Comparison of ENCODE assay signal across 19 cellular contexts in genomic region chr4:87251104-87251503, GRCh38. TPM values are rescaled to one million over a fixed set of nuclear protein-coding genes. Genes with fewer than 3 reads are reported as not detected.
DNase-seq lines count a peak whose midpoint lies in the region; ATAC-seq, FAIRE-seq and TF ChIP-seq lines count a peak whose summit lies in the region.
"Had no signal": no experiment of that assay in that cellular context is flagged by ENCODE, and none has a peak within 500 bp of the region (broad histone marks: within the 10 kb centered on the region; RNA-seq: fewer than 3 reads in every experiment).

No MANE protein-coding gene starts in this region.

- H3K36me3 Mint-ChIP-seq in progenitor cell of endocrine pancreas (ENCODE audit: insufficient read depth): no peaks in the 10 kb centered on the region
- H3K36me3 Mint-ChIP-seq in activated CD8-positive, alpha-beta memory T cell treated with anti-CD3 and anti-CD28 coated beads, Interleukin-2, amount 10 ng/mL, durations not matched to agents 7 days and 5 days: no peaks in the 10 kb centered on the region
- H3K36me3 Mint-ChIP-seq: activated naive CD4-positive, alpha-beta T cell treated with anti-CD3 and anti-CD28 coated beads, Interleukin-2, amount 50 U/mL, for 24 hours had no signal

- no peaks in the 10 kb centered on the region for H3K4me1 Mint-ChIP-seq in progenitor cell of endocrine pancreas (ENCODE audit: low read depth)
- no peaks in the 10 kb centered on the region for H3K4me1 Mint-ChIP-seq in activated CD8-positive, alpha-beta memory T cell treated with anti-CD3 and anti-CD28 coated beads, Interleukin-2, amount 10 ng/mL, durations not matched to agents 7 days and 5 days
- H3K4me1 Mint-ChIP-seq: activated naive CD4-positive, alpha-beta T cell treated with anti-CD3 and anti-CD28 coated beads, Interleukin-2, amount 50 U/mL, for 24 hours had no signal

- DNase-seq in G401 (ENCODE audit: low spot score): peak; percentile 92
- DNase-seq in amygdala (lab: John Stamatoyannopoulos, UW): peak in 53 of 56 donors; percentile 9 to 86 (median 64)
- DNase-seq in right cardiac atrium: peak in 2 of 3 donors; percentile 40 to 68
- no peak for DNase-seq in pancreas
- no peak for DNase-seq in progenitor cell of endocrine pancreas (ENCODE audit: low spot score, unreplicated experiment)
- no peak for DNase-seq in activated CD8-positive, alpha-beta memory T cell treated with anti-CD3 and anti-CD28 coated beads, Interleukin-2, amount 10 ng/mL, durations not matched to agents 7 days and 5 days
- DNase-seq in omental fat pad (ENCODE audit: low spot score): no peak
- no peak for DNase-seq in NCI-H526 treated with DMSO at 0.1 percent for 48 hours (lab: John Stamatoyannopoulos, UW)
- DNase-seq: activated CD4-positive, alpha-beta T cell treated with anti-CD3 and anti-CD28 coated beads, Interleukin-2, amount 50 U/mL, for 4 hours; activated T-cell treated with anti-CD3 and anti-CD28 coated beads, Interleukin-2, amount 50 U/mL, for 24 hours; glutamatergic neuron; GOT3; islet precursor cell; NCI-H1436 treated with DMSO at 0.1 percent for 48 hours; NCI-H226; stimulated activated CD4-positive, alpha-beta T cell treated with anti-CD3 and anti-CD28 coated beads, Interleukin-2, amount 100 ng/mL, for 24 hours; WERI-Rb-1 had no signal

- H3K9me3 ChIP-seq in right cardiac atrium (ENCODE audit: control insufficient read depth, low read length): no peaks in the 10 kb centered on the region
- no peaks in the 10 kb centered on the region for H3K9me3 ChIP-seq in pancreas

- H3K27me3 ChIP-seq in right cardiac atrium (ENCODE audit: control insufficient read depth, insufficient read depth): no peaks in the 10 kb centered on the region
- H3K27me3 ChIP-seq in pancreas: no peaks in the 10 kb centered on the region

- in situ Hi-C loops in G401 (cut with HindIII; ENCODE audit: low sequenced_read_pairs): no loop called here

- no peak overlapping the region for H3K27ac Mint-ChIP-seq in progenitor cell of endocrine pancreas
- no peak overlapping the region for H3K27ac Mint-ChIP-seq in activated CD8-positive, alpha-beta memory T cell treated with anti-CD3 and anti-CD28 coated beads, Interleukin-2, amount 10 ng/mL, durations not matched to agents 7 days and 5 days
- H3K27ac Mint-ChIP-seq: activated naive CD4-positive, alpha-beta T cell treated with anti-CD3 and anti-CD28 coated beads, Interleukin-2, amount 50 U/mL, for 24 hours; activated T-cell treated with anti-CD3 and anti-CD28 coated beads, Interleukin-2, amount 50 U/mL, for 24 hours had no signal

- no peak overlapping the region for H3K4me3 ChIP-seq in right cardiac atrium (ENCODE audit: low read length)
- no peak overlapping the region for H3K4me3 ChIP-seq in pancreas

- H3K4me3 Mint-ChIP-seq in progenitor cell of endocrine pancreas (ENCODE audit: low read depth): no peak overlapping the region
- no peak overlapping the region for H3K4me3 Mint-ChIP-seq in activated CD8-positive, alpha-beta memory T cell treated with anti-CD3 and anti-CD28 coated beads, Interleukin-2, amount 10 ng/mL, durations not matched to agents 7 days and 5 days
- H3K4me3 Mint-ChIP-seq: activated naive CD4-positive, alpha-beta T cell treated with anti-CD3 and anti-CD28 coated beads, Interleukin-2, amount 50 U/mL, for 24 hours; activated T-cell treated with anti-CD3 and anti-CD28 coated beads, Interleukin-2, amount 50 U/mL, for 24 hours had no signal

- no peaks in the 10 kb centered on the region for H3K36me3 ChIP-seq in pancreas
- H3K36me3 ChIP-seq: WERI-Rb-1 had no signal

- ATAC-seq in right cardiac atrium (peak; percentile 71 to 82), pancreas (peak in 3 of 4 donors; percentile 65 to 74 (median 65)), omental fat pad (ENCODE audit: low FRiP score) (no peak)
- ATAC-seq in activated CD8-positive, alpha-beta memory T cell treated with anti-CD3 and anti-CD28 coated beads, Interleukin-2, amount 10 ng/mL, durations not matched to agents 7 days and 5 days: no peak
- ATAC-seq: esophagus mucosa had no signal

- peaks cover 2% of the 10 kb centered on the region for H3K27me3 Mint-ChIP-seq in progenitor cell of endocrine pancreas
- H3K27me3 Mint-ChIP-seq in activated CD8-positive, alpha-beta memory T cell treated with anti-CD3 and anti-CD28 coated beads, Interleukin-2, amount 10 ng/mL, durations not matched to agents 7 days and 5 days: peaks cover 10% of the 10 kb centered on the region
- H3K27me3 Mint-ChIP-seq: activated T-cell treated with anti-CD3 and anti-CD28 coated beads, Interleukin-2, amount 50 U/mL, for 24 hours had no signal

- 19% methylated on average over 6 of the region's 6 CpGs for WGBS in right cardiac atrium
- WGBS in pancreas, 2 donors: 28 to 31% methylated on average over 6 of the region's 6 CpGs

- intact Hi-C loops in right cardiac atrium (cut with DNase I): no loop called here
- intact Hi-C loops in pancreas (cut with DNase I): no loop called here

- TF ChIP-seq CTCF in pancreas (IDR thresholded peaks at IDR 0.05) (no peak), progenitor cell of endocrine pancreas (IDR thresholded peaks at IDR 0.05; ENCODE audit: unreplicated experiment) (no peak), omental fat pad (IDR thresholded peaks at IDR 0.05) (no peak)

- no peaks in the 10 kb centered on the region for H3K4me1 ChIP-seq in right cardiac atrium (ENCODE audit: control insufficient read depth, insufficient read depth, low read length)
- H3K4me1 ChIP-seq in pancreas: no peaks in the 10 kb centered on the region

- H3K9me3 Mint-ChIP-seq in progenitor cell of endocrine pancreas (ENCODE audit: low read depth): peaks cover 11% of the 10 kb centered on the region
- peaks cover 3% of the 10 kb centered on the region for H3K9me3 Mint-ChIP-seq in activated CD8-positive, alpha-beta memory T cell treated with anti-CD3 and anti-CD28 coated beads, Interleukin-2, amount 10 ng/mL, durations not matched to agents 7 days and 5 days (ENCODE audit: low read depth)

- CTCF ChIA-PET in activated CD8-positive, alpha-beta memory T cell treated with anti-CD3 and anti-CD28 coated beads, Interleukin-2, amount 10 ng/mL, durations not matched to agents 7 days and 5 days (lab: Charles Lee): no interaction called here

- FAIRE-seq in pancreas (lab: Jason Lieb, UNC): no peak

- no peak overlapping the region for H3K27ac ChIP-seq in right cardiac atrium (ENCODE audit: low read length)
- H3K27ac ChIP-seq in pancreas: no peak overlapping the region
- H3K27ac ChIP-seq: WERI-Rb-1 had no signal

RNA-seq across cellular contexts. Expression of gene KLHL8, which starts 30.7 kb away (rescaled TPM):
- total RNA-seq in G401 (2014; rRNA removed; shearing (Covaris generic)): 8.3 and 13.4 TPM in 2 replicates
- 10 to 100 TPM; 10.8 to 14.6 (median 11.9) TPM for total RNA-seq in right cardiac atrium
- polyA plus RNA-seq in right cardiac atrium: 3.4 TPM
- total RNA-seq in pancreas: 1 to 10 TPM; 4.0 to 9.8 (median 6.0) TPM
- 1 to 10 TPM; 1.7 to 3.4 TPM for polyA plus RNA-seq in pancreas
- total RNA-seq in progenitor cell of endocrine pancreas: 13.4 and 13.6 TPM in 2 replicates
- 10 to 100 TPM; 11.0 to 12.0 TPM for total RNA-seq in activated CD8-positive, alpha-beta memory T cell treated with anti-CD3 and anti-CD28 coated beads, Interleukin-2, amount 10 ng/mL, durations not matched to agents 7 days and 5 days
- total RNA-seq in omental fat pad: 10 to 100 TPM in 2 of 4 donors, 1 to 10 TPM in 2; 8.4 to 12.1 (median 10.4) TPM

Comparison
In these comparisons a context has a peak if more than half of its experiments do, and no peak if none do; other contexts are left out.
1. DNase-seq: peak in G401 (single experiment), amygdala (53 of 56) and right cardiac atrium (2 of 3); none in pancreas (0 of 6), progenitor cell of endocrine pancreas (single experiment), activated CD8-positive, alpha-beta memory T cell treated with anti-CD3 and anti-CD28 coated beads, Interleukin-2, amount 10 ng/mL, durations not matched to agents 7 days and 5 days (single experiment), omental fat pad (single experiment) and NCI-H526 treated with DMSO at 0.1 percent for 48 hours (single experiment).
2. ATAC-seq: peak in right cardiac atrium (2 of 2) and pancreas (3 of 4); none in activated CD8-positive, alpha-beta memory T cell treated with anti-CD3 and anti-CD28 coated beads, Interleukin-2, amount 10 ng/mL, durations not matched to agents 7 days and 5 days (single experiment) and omental fat pad (single experiment).